In the genomic region with DNA sequence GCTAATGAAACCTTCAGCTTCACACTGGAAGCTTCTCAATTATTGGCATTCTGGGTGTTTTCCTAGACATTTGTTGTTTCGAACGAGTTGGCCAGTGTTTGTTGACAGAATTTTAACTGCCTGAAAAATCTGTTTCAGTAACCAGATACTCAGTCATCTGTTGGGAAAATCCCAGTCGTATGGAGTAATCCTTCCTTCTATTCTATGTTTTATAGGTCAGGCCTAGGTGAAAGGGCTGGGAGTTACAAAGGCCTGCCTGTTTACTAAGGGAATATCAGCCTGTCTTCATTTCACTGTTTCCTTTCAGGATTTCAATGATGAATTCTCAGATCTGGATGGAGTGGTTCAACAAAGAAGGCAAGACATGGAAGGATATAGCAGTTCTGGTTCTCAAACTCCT, we compare ENCODE assay signal across 16 cellular contexts. TPM values are rescaled to one million over a fixed set of nuclear protein-coding genes. Genes with fewer than 3 reads are reported as not detected.
A peak's percentile ranks its signal among the peaks of the same experiment; 100 is the strongest.
DNase-seq lines count a peak whose midpoint lies in the region; ATAC-seq and TF ChIP-seq lines count a peak whose summit lies in the region.
"Had no signal": no experiment of that assay in that cellular context is flagged by ENCODE, and none has a peak within 500 bp of the region (broad histone marks: within the 10 kb centered on the region; RNA-seq: fewer than 3 reads in every experiment).

No MANE protein-coding gene starts in this region.

- H3K27ac Mint-ChIP-seq in glutamatergic neuron (ENCODE audit: unreplicated experiment), result no peak overlapping the region
- H3K27ac Mint-ChIP-seq: dendritic cell treated with granulocyte-macrophage colony-stimulating factor and Interleukin-4, amounts not matched to agents 40 ng/mL and 50 ng/mL, for 4 days had no signal

- no peaks in the 10 kb centered on the region for H3K9me3 Mint-ChIP-seq in glutamatergic neuron (ENCODE audit: unreplicated experiment)
- H3K9me3 Mint-ChIP-seq: activated naive CD4-positive, alpha-beta T cell treated with anti-CD3 and anti-CD28 coated beads, Interleukin-2, amount 50 U/mL, for 72 hours; dendritic cell treated with granulocyte-macrophage colony-stimulating factor and Interleukin-4, amounts not matched to agents 40 ng/mL and 50 ng/mL, for 4 days had no signal

- no peaks in the 10 kb centered on the region for H3K27me3 ChIP-seq in GM23248 (replicated peaks; ENCODE audit: insufficient read depth)
- no peaks in the 10 kb centered on the region for H3K27me3 ChIP-seq in SJSA1 (replicated peaks)
- no peaks in the 10 kb centered on the region for H3K27me3 ChIP-seq in stomach
- H3K27me3 ChIP-seq in H7 (ENCODE audit: control insufficient read depth, insufficient read depth, low read length), result no peaks in the 10 kb centered on the region
- H3K27me3 ChIP-seq: foreskin keratinocyte had no signal

- peaks cover 25% of the 10 kb centered on the region for H3K4me1 ChIP-seq in GM23248 (ENCODE audit: insufficient read depth)
- no peaks in the 10 kb centered on the region for H3K4me1 ChIP-seq in SJSA1 (replicated peaks)
- peaks cover 0 to 25% (median 7%) of the 10 kb centered on the region in 4 donors for H3K4me1 ChIP-seq in stomach
- H3K4me1 ChIP-seq: foreskin keratinocyte, psoas muscle had no signal

- peaks cover 26% of the 10 kb centered on the region for H3K79me2 ChIP-seq in GM23248 (ENCODE audit: insufficient read depth)

- no peak for TF ChIP-seq POLR2A in stomach (IDR thresholded peaks at IDR 0.05)

- no peaks in the 10 kb centered on the region for H4K20me1 ChIP-seq in GM23248 (ENCODE audit: insufficient read depth)

- no peaks in the 10 kb centered on the region for H3K27me3 Mint-ChIP-seq in glutamatergic neuron (ENCODE audit: unreplicated experiment)
- H3K27me3 Mint-ChIP-seq: dendritic cell treated with granulocyte-macrophage colony-stimulating factor and Interleukin-4, amounts not matched to agents 40 ng/mL and 50 ng/mL, for 4 days had no signal

- TF ChIP-seq CTCF in stomach (IDR thresholded peaks at IDR 0.05) (no peak), glutamatergic neuron (IDR thresholded peaks at IDR 0.05; ENCODE audit: partially characterized antibody, unreplicated experiment) (no peak)

- no peak for ATAC-seq in GM19035 (IDR thresholded peaks at IDR 0.05; ENCODE audit: unreplicated experiment)
- ATAC-seq: activated naive CD4-positive, alpha-beta T cell treated with anti-CD3 and anti-CD28 coated beads, Interleukin-2, amount 50 U/mL, for 72 hours; foreskin keratinocyte; psoas muscle had no signal

- H3K9me2 ChIP-seq in GM23248 (ENCODE audit: insufficient read depth), result no peaks in the 10 kb centered on the region

- H3K4me2 ChIP-seq in GM23248 (ENCODE audit: unreplicated experiment), result no peak overlapping the region

- H3K9me3 ChIP-seq in GM23248 (ENCODE audit: low read depth), result no peaks in the 10 kb centered on the region
- H3K9me3 ChIP-seq in SJSA1 (replicated peaks), result no peaks in the 10 kb centered on the region
- H3K9me3 ChIP-seq in stomach, result no peaks in the 10 kb centered on the region
- H3K9me3 ChIP-seq: psoas muscle had no signal

- TF ChIP-seq EP300 in stomach (IDR thresholded peaks at IDR 0.05), result no peak

- peak overlapping the region; percentile 34 for H3K27ac ChIP-seq in GM23248
- H3K27ac ChIP-seq in SJSA1, result peak overlapping the region; percentile 8; the same call in 1 of the 2 replicates
- H3K27ac ChIP-seq in stomach, result peak overlapping the region in 3 of 5 donors; percentile 5 to 54 (median 35)
- H3K27ac ChIP-seq: foreskin keratinocyte, psoas muscle, SK-N-MC had no signal

- H3K36me3 Mint-ChIP-seq in glutamatergic neuron (ENCODE audit: unreplicated experiment), result no peaks in the 10 kb centered on the region

- peaks cover 60% of the 10 kb centered on the region for H3F3A ChIP-seq in GM23248 (ENCODE audit: insufficient read depth)

- no peak overlapping the region for H3K4me3 Mint-ChIP-seq in glutamatergic neuron (ENCODE audit: unreplicated experiment)
- H3K4me3 Mint-ChIP-seq: dendritic cell treated with granulocyte-macrophage colony-stimulating factor and Interleukin-4, amounts not matched to agents 40 ng/mL and 50 ng/mL, for 4 days had no signal

- DNase-seq in GM23248 (peak; percentile 35), SJSA1 (ENCODE audit: low read depth in 1 of 2, low spot score in 2 of 2) (no peak), fibroblast of gingiva (ENCODE audit: low read depth) (peak; percentile 60), stomach (no peak), glutamatergic neuron (no peak), H7 (no peak), Kasumi-1 (lab: John Stamatoyannopoulos, UW) (no peak)
- DNase-seq: foreskin keratinocyte; Karpas-422; NCI-H187 treated with DMSO at 0.1 percent for 48 hours; NK-92 treated with Interleukin-12 subunit alpha and Interleukin-12 subunit beta, amount 100 ng/mL, for 24 hours; psoas muscle had no signal

- no peak overlapping the region for H2AFZ ChIP-seq in GM23248

- intact Hi-C loops in stomach (cut with DNase I; ENCODE audit: low total_unique reads), result no loop called here

- H3K4me3 ChIP-seq in GM23248, result no peak overlapping the region
- H3K4me3 ChIP-seq in SJSA1, result no peak overlapping the region
- H3K4me3 ChIP-seq in stomach, result no peak overlapping the region
- H3K4me3 ChIP-seq in H7 (ENCODE audit: insufficient read depth, low read depth, low read length), result no peak overlapping the region
- H3K4me3 ChIP-seq: psoas muscle, SK-N-MC had no signal

- 44 to 58% methylated on average over 3 of the region's 3 CpGs for WGBS in GM23248 (ENCODE audit: low coverage in 1 of 2, low lambda C conversion rate in 2 of 2, missing lambda C conversion rate in 2 of 2), 2 experiments
- 58 to 69% (median 68%) methylated on average over 3 of the region's 3 CpGs for WGBS in stomach, 5 donors

- in situ Hi-C loops in GM23248 (cut with MboI), result no loop called here

- no peak overlapping the region for H3K9ac ChIP-seq in GM23248

- H3K36me3 ChIP-seq in GM23248 (ENCODE audit: low read depth) (peaks cover 98% of the 10 kb centered on the region), SJSA1 (peaks cover 94% of the 10 kb centered on the region), stomach (peaks cover 48 to 94% (median 94%) of the 10 kb centered on the region in 4 donors), H7 (replicated peaks; ENCODE audit: control insufficient read depth, insufficient read depth, low read length) (peaks cover 10% of the 10 kb centered on the region)

- H3K4me1 Mint-ChIP-seq in glutamatergic neuron (ENCODE audit: low read depth, unreplicated experiment), result peaks cover 11% of the 10 kb centered on the region

RNA-seq across cellular contexts. Expression of gene GRAMD2B, which starts 59.9 kb away (rescaled TPM):
- 88.5 and 90.4 TPM in 2 replicates for total RNA-seq in GM23248 (2014; rRNA removed; shearing (Covaris generic))
- polyA plus RNA-seq in GM23248 (2016; fragmentation: Nextera tagmentation; extraction: Ambion mirVana) (128 and 129 TPM in 2 replicates), stomach (10 to 100 TPM in 1 of 3 donors, 1 to 10 TPM in 2; 5.7 to 12.8 (median 6.5) TPM)
- 25.5 and 33.6 TPM in 2 replicates for total RNA-seq in SJSA1 (2014; rRNA removed; shearing (Covaris generic))
- total RNA-seq in stomach (10 to 100 TPM; 18.8 to 69.6 (median 47.5) TPM), glutamatergic neuron (ENCODE audit: unreplicated experiment) (0.69 TPM)
- total RNA-seq in H7 (2014; rRNA removed; shearing (Covaris generic)), result 4.1 and 7.1 TPM in 2 replicates

Comparison
In these comparisons a context has a peak if more than half of its experiments do, and no peak if none do; other contexts are left out.
1. DNase-seq: peak in GM23248 (single experiment) and fibroblast of gingiva (single experiment); none in SJSA1 (0 of 2), stomach (single experiment), glutamatergic neuron (single experiment), H7 (single experiment) and Kasumi-1 (0 of 2).
2. Peak in every context shown above with its lines, with median percentiles within 50 percentile points of each other: H3K27ac ChIP-seq.